ENCODE assay signal across 8 cellular contexts in genomic region chr10:122911889-122912484, GRCh38. TPM values are rescaled to one million over a fixed set of nuclear protein-coding genes. Genes with fewer than 3 reads are reported as not detected.
A peak's percentile ranks its signal among the peaks of the same experiment; 100 is the strongest.
DNase-seq lines count a peak whose midpoint lies in the region; ATAC-seq and TF ChIP-seq lines count a peak whose summit lies in the region.

No MANE protein-coding gene starts in this region.

- H3K4me2 ChIP-seq in MM.1S (ENCODE audit: low read depth, low read length): no peak overlapping the region

- no peaks in the 10 kb centered on the region for H3F3A ChIP-seq in MM.1S (ENCODE audit: insufficient read depth, low read length)

- H3K36me3 ChIP-seq in MM.1S (replicated peaks; ENCODE audit: insufficient read depth, low read length): no peaks in the 10 kb centered on the region

- H3K79me2 ChIP-seq in MM.1S (ENCODE audit: low read length): no peaks in the 10 kb centered on the region

- no peak overlapping the region for H3K27ac Mint-ChIP-seq in chondrocyte (ENCODE audit: unreplicated experiment)

- H3K27ac ChIP-seq in MM.1S (ENCODE audit: low read length): no peak overlapping the region
- no peak overlapping the region for H3K27ac ChIP-seq in foreskin keratinocyte

- no peak for TF ChIP-seq CTCF in MM.1S (IDR thresholded peaks at IDR 0.05; ENCODE audit: low read length)
- no peak for TF ChIP-seq CTCF in foreskin keratinocyte (conservative IDR thresholded peaks at IDR 0.05)
- no peak for TF ChIP-seq CTCF in chondrocyte (IDR thresholded peaks at IDR 0.05)

- H3K9me2 ChIP-seq in MM.1S (replicated peaks; ENCODE audit: insufficient read depth, low read length): no peaks in the 10 kb centered on the region

- no peaks in the 10 kb centered on the region for H3K4me1 Mint-ChIP-seq in chondrocyte (ENCODE audit: low read depth)

- H3K4me3 Mint-ChIP-seq in chondrocyte (ENCODE audit: unreplicated experiment): no peak overlapping the region

- H3K27me3 ChIP-seq in MM.1S (replicated peaks; ENCODE audit: insufficient read depth, low read length) (no peaks in the 10 kb centered on the region), foreskin keratinocyte (no peaks in the 10 kb centered on the region)

- no peak overlapping the region for H3K4me3 ChIP-seq in MM.1S (ENCODE audit: low read length)

- peaks cover 2% of the 10 kb centered on the region for H3K36me3 Mint-ChIP-seq in chondrocyte (ENCODE audit: low read depth)

- H4K20me1 ChIP-seq in MM.1S (ENCODE audit: insufficient read depth, low read length): no peaks in the 10 kb centered on the region

- H3K4me1 ChIP-seq in MM.1S (ENCODE audit: low read length) (no peaks in the 10 kb centered on the region), foreskin keratinocyte (no peaks in the 10 kb centered on the region)

- peaks cover 9% of the 10 kb centered on the region for H3K9me3 Mint-ChIP-seq in chondrocyte (ENCODE audit: low read depth)

- peak; percentile 59 for DNase-seq in EH (ENCODE audit: low read depth)
- peak; percentile 58 for DNase-seq in MM.1S
- DNase-seq in activated T-cell treated with anti-CD3 and anti-CD28 coated beads for 24 hours (ENCODE audit: low read depth): peak; percentile 23
- peak; percentile 7 to 46 for DNase-seq in foreskin keratinocyte
- peak; percentile 44 for DNase-seq in stimulated activated CD4-positive, alpha-beta T cell treated with anti-CD3 and anti-CD28 coated beads, Interleukin-12 subunit alpha, Interleukin-12 subunit beta, amount 100 ng/mL, for 4 hours
- no peak for DNase-seq in mesenteric fat pad (ENCODE audit: low spot score)
- DNase-seq in chondrocyte (ENCODE audit: low spot score): no peak

- H3K27me3 Mint-ChIP-seq in chondrocyte (ENCODE audit: low read depth): peaks cover 5% of the 10 kb centered on the region

- no peak overlapping the region for H2AFZ ChIP-seq in MM.1S (ENCODE audit: low read length)

- no peak overlapping the region for H3K9ac ChIP-seq in MM.1S (ENCODE audit: low read length)

- ATAC-seq in foreskin keratinocyte: peak; percentile 93
- ATAC-seq in HG02623 (IDR thresholded peaks at IDR 0.05; ENCODE audit: unreplicated experiment): no peak

- no peaks in the 10 kb centered on the region for H3K9me3 ChIP-seq in MM.1S (replicated peaks; ENCODE audit: insufficient read depth, low read length)

RNA-seq across cellular contexts. Expression of gene FAM24A, which starts 1.6 kb away (rescaled TPM):
- total RNA-seq in foreskin keratinocyte: not detected in 2 replicates
- polyA plus RNA-seq in foreskin keratinocyte: not detected in 2 replicates
- total RNA-seq in mesenteric fat pad: not detected
- not detected in 3 replicates for total RNA-seq in chondrocyte

RNA-seq across cellular contexts. Expression of gene FAM24B, which starts 32.6 kb away (rescaled TPM):
- total RNA-seq in foreskin keratinocyte (6.9 and 8.1 TPM in 2 replicates), mesenteric fat pad (0.67 TPM), chondrocyte (not detected in 3 replicates)
- 9.2 and 10.0 TPM in 2 replicates for polyA plus RNA-seq in foreskin keratinocyte

RNA-seq across cellular contexts. Expression of gene C10orf88, which starts 42.0 kb away (rescaled TPM):
- 8.7 and 10.0 TPM in 2 replicates for total RNA-seq in foreskin keratinocyte
- 3.5 and 4.3 TPM in 2 replicates for polyA plus RNA-seq in foreskin keratinocyte
- total RNA-seq in mesenteric fat pad: 8.2 TPM
- 11.7 to 15.2 TPM (median 12.5 TPM) in 3 replicates for total RNA-seq in chondrocyte

Comparison
In these comparisons a context has a peak if more than half of its experiments do, and no peak if none do; other contexts are left out.
1. DNase-seq: peak in EH (single experiment), MM.1S (single experiment), activated T-cell treated with anti-CD3 and anti-CD28 coated beads for 24 hours (single experiment), foreskin keratinocyte (2 of 2) and stimulated activated CD4-positive, alpha-beta T cell treated with anti-CD3 and anti-CD28 coated beads, Interleukin-12 subunit alpha, Interleukin-12 subunit beta, amount 100 ng/mL, for 4 hours (single experiment); none in mesenteric fat pad (single experiment) and chondrocyte (single experiment).